In genomic region chr14:73573034-73573433, GRCh38 we compare ENCODE assay signal across 6 cellular contexts. TPM values are rescaled to one million over a fixed set of nuclear protein-coding genes. Genes with fewer than 3 reads are reported as not detected.
"Had no signal": no experiment of that assay in that cellular context is flagged by ENCODE, and none has a peak within 500 bp of the region (broad histone marks: within the 10 kb centered on the region; RNA-seq: fewer than 3 reads in every experiment).

No MANE protein-coding gene starts in this region.

RNA-seq across cellular contexts. Expression of gene HEATR4, which starts 14.3 kb away (rescaled TPM):
- total RNA-seq: H4, HFFc6, HT1080, IMR-90 had no signal
- polyA plus RNA-seq: IMR-90 had no signal

RNA-seq across cellular contexts. Expression of gene ACOT4, which starts 18.6 kb away (rescaled TPM):
- total RNA-seq: HFFc6, HT1080 had no signal

RNA-seq across cellular contexts. Expression of gene ACOT1, which starts 36.1 kb away (rescaled TPM):
- total RNA-seq: H4, HT1080 had no signal

RNA-seq across cellular contexts. Expression of gene ACOT6, which starts 39.3 kb away (rescaled TPM):
- total RNA-seq: GM23248, H4, H7, HFFc6, HT1080, IMR-90 had no signal
- polyA plus RNA-seq: GM23248, IMR-90 had no signal
